10 cellular contexts compared by ENCODE assay signal in genomic region chr5:107359033-107359915, GRCh38.
DNase-seq lines count a peak whose midpoint lies in the region; ATAC-seq, FAIRE-seq and TF ChIP-seq lines count a peak whose summit lies in the region.
"Had no signal": no experiment of that assay in that cellular context is flagged by ENCODE, and none has a peak within 500 bp of the region (broad histone marks: within the 10 kb centered on the region; RNA-seq: fewer than 3 reads in every experiment).

No MANE protein-coding gene starts in this region.

- no peak for FAIRE-seq in K562 (lab: Jason Lieb, UNC)

- no peak overlapping the region for H3K27ac ChIP-seq in K562 (ENCODE audit: extremely low read depth, low read depth, low read length)
- H3K27ac ChIP-seq in naive thymus-derived CD4-positive, alpha-beta T cell (ENCODE audit: low read depth, low read length) = no peak overlapping the region
- H3K27ac ChIP-seq: RWPE1 had no signal

- DNase-seq in ELR (ENCODE audit: low read depth) (peak; percentile 52), NCI-H524 (lab: John Stamatoyannopoulos, UW) (peak; percentile 45 to 78), K562 (ENCODE audit: extremely low read depth in 1 of 4, low spot score in 3 of 4) (no peak), type B pancreatic cell (ENCODE audit: extremely low spot score, unreplicated experiment) (no peak), globus pallidus (ENCODE audit: low spot score) (no peak)
- no peak for DNase-seq in naive thymus-derived CD4-positive, alpha-beta T cell
- no peak for DNase-seq in stimulated activated CD4-positive, alpha-beta T cell treated with anti-CD3 and anti-CD28 coated beads, Interleukin-4, amount 100 ng/mL, for 1 hour
- DNase-seq: activated naive CD8-positive, alpha-beta T cell treated with anti-CD3 and anti-CD28 coated beads, Interleukin-2, amount 50 U/mL, for 24 hours had no signal

- H3K4me1 Mint-ChIP-seq in naive thymus-derived CD4-positive, alpha-beta T cell = peaks cover 0 to 4% (median 0%) of the 10 kb centered on the region in 7 donors
- peaks cover 15% of the 10 kb centered on the region for H3K4me1 Mint-ChIP-seq in type B pancreatic cell (ENCODE audit: unreplicated experiment)
- H3K4me1 Mint-ChIP-seq: activated naive CD8-positive, alpha-beta T cell treated with anti-CD3 and anti-CD28 coated beads, Interleukin-2, amount 50 U/mL, for 24 hours had no signal

- POLR2A ChIA-PET in K562 (lab: Yijun Ruan, JAX) = no interaction called here
- POLR2A ChIA-PET in naive thymus-derived CD4-positive, alpha-beta T cell (lab: Charles Lee) = no interaction called here

- H2AFZ ChIP-seq in K562 (ENCODE audit: low read depth, low read length) = no peak overlapping the region

- no peaks in the 10 kb centered on the region for H3K9me3 ChIP-seq in K562 (replicated peaks; ENCODE audit: control insufficient read depth, insufficient read depth, low read depth, low read length)
- H3K9me3 ChIP-seq in naive thymus-derived CD4-positive, alpha-beta T cell (ENCODE audit: control insufficient read depth in 2 of 3, low read length in 3 of 3) = no peaks in the 10 kb centered on the region

- no peak overlapping the region for H3K9ac ChIP-seq in K562 (ENCODE audit: insufficient read depth in 1 of 2, low read depth in 2 of 2, low read length in 2 of 2)

- no TSS peak for BruUV-seq in K562 (replicated peaks; lab: Mats Ljungman, UMichigan)

- H3K9me1 ChIP-seq in K562 (ENCODE audit: control insufficient read depth, insufficient read depth, low read length) = no peaks in the 10 kb centered on the region

- no peaks in the 10 kb centered on the region for H3K27me3 ChIP-seq in K562 (ENCODE audit: control insufficient read depth in 2 of 2, insufficient read depth in 2 of 2, low read length in 2 of 2)
- no peaks in the 10 kb centered on the region for H3K27me3 ChIP-seq in naive thymus-derived CD4-positive, alpha-beta T cell (ENCODE audit: control insufficient read depth in 2 of 2, insufficient read depth in 2 of 2, low read length in 2 of 2)

- no peaks in the 10 kb centered on the region for H3K79me2 ChIP-seq in K562 (ENCODE audit: control insufficient read depth, insufficient read depth, low read length)

- in situ Hi-C loops in K562 (cut with MboI) = no loop called here

- TF ChIP-seq RAD21 in K562 (CRISPR knock-in tag; conservative IDR thresholded peaks at IDR 0.05 in 1 of 2, IDR thresholded peaks at IDR 0.05 in 1 of 2) = no peak

- no peaks in the 10 kb centered on the region for H4K20me1 ChIP-seq in K562 (replicated peaks; ENCODE audit: control insufficient read depth, insufficient read depth, low read length)

- H3K27me3 Mint-ChIP-seq in naive thymus-derived CD4-positive, alpha-beta T cell = peaks cover 0 to 9% (median 2%) of the 10 kb centered on the region in 5 donors
- H3K27me3 Mint-ChIP-seq in type B pancreatic cell = no peaks in the 10 kb centered on the region
- H3K27me3 Mint-ChIP-seq: activated naive CD8-positive, alpha-beta T cell treated with anti-CD3 and anti-CD28 coated beads, Interleukin-2, amount 50 U/mL, for 24 hours had no signal

- intact Hi-C loops in K562 (cut with micrococcal nuclease) = no loop called here
- intact Hi-C loops in naive thymus-derived CD4-positive, alpha-beta T cell (cut with micrococcal nuclease) = no loop called here

- no peaks in the 10 kb centered on the region for H3K36me3 ChIP-seq in K562 (ENCODE audit: control insufficient read depth, insufficient read depth, low read length)
- no peaks in the 10 kb centered on the region for H3K36me3 ChIP-seq in naive thymus-derived CD4-positive, alpha-beta T cell (ENCODE audit: control insufficient read depth in 2 of 3, insufficient read depth in 3 of 3, low read length in 3 of 3)

- no peak for TF ChIP-seq EP300 in K562 (IDR thresholded peaks at IDR 0.05; ENCODE audit: low read length)

- H3K4me2 ChIP-seq in K562 (ENCODE audit: insufficient read depth, low read length) = no peak overlapping the region

- CTCF ChIA-PET in K562 (lab: Yijun Ruan, JAX; ENCODE audit: low intra/inter-chr PET ratio) = no interaction called here
- CTCF ChIA-PET in naive thymus-derived CD4-positive, alpha-beta T cell (lab: Charles Lee) = no interaction called here

- no peaks in the 10 kb centered on the region for H3K4me1 ChIP-seq in K562 (replicated peaks in 1 of 2; ENCODE audit: control insufficient read depth in 2 of 2, insufficient read depth in 2 of 2, low read length in 2 of 2)
- H3K4me1 ChIP-seq in naive thymus-derived CD4-positive, alpha-beta T cell (ENCODE audit: control insufficient read depth in 2 of 2, insufficient read depth in 2 of 2, low read length in 2 of 2) = no peaks in the 10 kb centered on the region

- H3K9me3 Mint-ChIP-seq in naive thymus-derived CD4-positive, alpha-beta T cell = peaks cover 0 to 3% (median 0%) of the 10 kb centered on the region in 11 donors
- H3K9me3 Mint-ChIP-seq in type B pancreatic cell = no peaks in the 10 kb centered on the region
- H3K9me3 Mint-ChIP-seq: activated naive CD8-positive, alpha-beta T cell treated with anti-CD3 and anti-CD28 coated beads, Interleukin-2, amount 50 U/mL, for 24 hours had no signal

- no peak overlapping the region for H3K4me3 ChIP-seq in K562
- no peak overlapping the region for H3K4me3 ChIP-seq in naive thymus-derived CD4-positive, alpha-beta T cell (ENCODE audit: low read length)

- TF ChIP-seq POLR2A in K562 (conservative IDR thresholded peaks at IDR 0.05) = no peak

- TF ChIP-seq CTCF in K562 (IDR thresholded peaks at IDR 0.05 in 2 of 3, conservative IDR thresholded peaks at IDR 0.05 in 1 of 3; ENCODE audit: insufficient read depth in 2 of 3, low read depth in 1 of 3, low read length in 3 of 3) = no peak
- TF ChIP-seq CTCF in type B pancreatic cell (conservative IDR thresholded peaks at IDR 0.05) = no peak

- no peak overlapping the region for H3K4me3 Mint-ChIP-seq in naive thymus-derived CD4-positive, alpha-beta T cell
- no peak overlapping the region for H3K4me3 Mint-ChIP-seq in type B pancreatic cell
- H3K4me3 Mint-ChIP-seq: activated naive CD8-positive, alpha-beta T cell treated with anti-CD3 and anti-CD28 coated beads, Interleukin-2, amount 50 U/mL, for 24 hours had no signal

- no peaks in the 10 kb centered on the region for H3K36me3 Mint-ChIP-seq in naive thymus-derived CD4-positive, alpha-beta T cell
- H3K36me3 Mint-ChIP-seq in type B pancreatic cell = no peaks in the 10 kb centered on the region

- no peak overlapping the region for H3K27ac Mint-ChIP-seq in naive thymus-derived CD4-positive, alpha-beta T cell
- no peak overlapping the region for H3K27ac Mint-ChIP-seq in type B pancreatic cell
- H3K27ac Mint-ChIP-seq: activated naive CD8-positive, alpha-beta T cell treated with anti-CD3 and anti-CD28 coated beads, Interleukin-2, amount 50 U/mL, for 24 hours had no signal

- WGBS in K562 (ENCODE audit: insufficient coverage, low coverage, missing lambda C conversion rate) = 0% methylated on average over 6 of the region's 6 CpGs

- ATAC-seq in K562 (no peak), GM19328 (IDR thresholded peaks at IDR 0.05; ENCODE audit: unreplicated experiment) (no peak)
- ATAC-seq in naive thymus-derived CD4-positive, alpha-beta T cell = peak; percentile 27
- ATAC-seq: activated naive CD8-positive, alpha-beta T cell treated with anti-CD3 and anti-CD28 coated beads, Interleukin-2, amount 50 U/mL, for 24 hours had no signal

TF ChIP-seq in K562, 482 proteins besides CTCF, POLR2A, EP300 and RAD21:
- TF ChIP-seq MLLT1 (IDR thresholded peaks at IDR 0.05) (no peak), ZNF766 (CRISPR knock-in tag; conservative IDR thresholded peaks at IDR 0.05) (0 out of 2 replicates have a peak, but pooled peaks have one; percentile 27), RUNX1 (IDR thresholded peaks at IDR 0.05; ENCODE audit: low read depth) (no peak), ZNF668 (CRISPR knock-in tag; IDR thresholded peaks at IDR 0.05) (no peak)

Comparison
In these comparisons a context has a peak if more than half of its experiments do, and no peak if none do; other contexts are left out.
1. DNase-seq: peak in ELR (single experiment) and NCI-H524 (2 of 2); none in K562 (0 of 4), naive thymus-derived CD4-positive, alpha-beta T cell (0 of 9), stimulated activated CD4-positive, alpha-beta T cell treated with anti-CD3 and anti-CD28 coated beads, Interleukin-4, amount 100 ng/mL, for 1 hour (single experiment), type B pancreatic cell (single experiment) and globus pallidus (single experiment).